In the genomic region with DNA sequence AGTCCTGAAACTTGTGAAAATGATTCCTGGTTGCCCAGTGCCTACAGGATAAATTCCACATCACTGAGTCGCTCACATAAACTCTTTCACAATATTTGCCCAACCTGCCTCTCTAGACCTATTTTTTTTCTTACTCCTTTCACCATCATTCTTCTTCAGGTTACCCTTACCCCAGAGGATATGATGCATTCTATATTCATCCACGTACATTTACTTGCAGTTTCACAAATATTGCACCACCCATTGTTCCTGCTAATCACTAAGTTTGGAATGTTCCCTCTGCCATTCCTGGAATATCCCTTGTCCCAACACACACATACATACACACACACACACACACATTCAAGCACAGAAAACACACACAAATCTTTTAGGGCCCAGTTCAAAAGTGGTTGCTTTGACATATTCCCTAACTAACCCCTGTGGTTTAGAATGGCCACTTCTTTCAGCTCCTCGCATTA, we compare ENCODE assay signal across 11 cellular contexts.
DNase-seq lines count a peak whose midpoint lies in the region; ATAC-seq, FAIRE-seq and TF ChIP-seq lines count a peak whose summit lies in the region.
"Had no signal": no experiment of that assay in that cellular context is flagged by ENCODE, and none has a peak within 500 bp of the region (broad histone marks: within the 10 kb centered on the region; RNA-seq: fewer than 3 reads in every experiment).

No MANE protein-coding gene starts in this region.

- H3K9me3 ChIP-seq in sigmoid colon (no peaks in the 10 kb centered on the region), kidney (ENCODE audit: control insufficient read depth in 1 of 2, low read length in 2 of 2) (no peaks in the 10 kb centered on the region)

- H3K27me3 ChIP-seq in sigmoid colon: no peaks in the 10 kb centered on the region

- TF ChIP-seq CTCF in sigmoid colon (IDR thresholded peaks at IDR 0.05): no peak
- no peak for TF ChIP-seq CTCF in kidney (IDR thresholded peaks at IDR 0.05; ENCODE audit: borderline replicate concordance, extremely low read depth, insufficient read depth)

- H3K36me3 ChIP-seq in sigmoid colon (no peaks in the 10 kb centered on the region), kidney (ENCODE audit: control insufficient read depth in 1 of 2, insufficient read depth in 2 of 2, low read length in 2 of 2) (no peaks in the 10 kb centered on the region)

- no peak overlapping the region for H3K4me3 ChIP-seq in sigmoid colon
- no peak overlapping the region for H3K4me3 ChIP-seq in kidney (ENCODE audit: low read length in 2 of 2)

- no peak for TF ChIP-seq POLR2A in sigmoid colon (IDR thresholded peaks at IDR 0.05)

- ATAC-seq in SK-N-SH treated with all-trans-retinoic acid at 6 μM for 48 hours: peak; percentile 25
- no peak for ATAC-seq in HG03159 (IDR thresholded peaks at IDR 0.05; ENCODE audit: unreplicated experiment)
- ATAC-seq in HG02798 (IDR thresholded peaks at IDR 0.05; ENCODE audit: poor library complexity, unreplicated experiment): no peak

- peak in 1 of 4 donors; percentile 11 for TF ChIP-seq EP300 in sigmoid colon (IDR thresholded peaks at IDR 0.05)

- WGBS in sigmoid colon, 2 donors: 78 to 80% methylated on average over 3 of the region's 3 CpGs

- DNase-seq in GM04504 (ENCODE audit: low read depth) (peak; percentile 53), fibroblast of the conjunctiva (ENCODE audit: low read depth) (peak; percentile 80), sigmoid colon (no peak), kidney (no peak)
- DNase-seq in activated effector memory CD4-positive, alpha-beta T cell treated with Interleukin-2 at 50 U/mL for 16 hours: no peak
- DNase-seq: activated CD4-positive, alpha-beta T cell treated with anti-CD3 and anti-CD28 coated beads for 4 hours; activated naive CD8-positive, alpha-beta T cell treated with anti-CD3 and anti-CD28 coated beads, Interleukin-2, amount 10 ng/mL, durations not matched to agents 7 days and 5 days; posterior cingulate gyrus had no signal

- no peak overlapping the region for H3K9ac ChIP-seq in kidney (ENCODE audit: low read length in 2 of 2)

- H3K4me1 ChIP-seq in sigmoid colon: peaks cover 0 to 43% (median 35%) of the 10 kb centered on the region in 4 donors
- H3K4me1 ChIP-seq in kidney (ENCODE audit: control insufficient read depth in 1 of 2, insufficient read depth in 1 of 2, low read depth in 1 of 2, low read length in 2 of 2): peaks cover 3 to 10% of the 10 kb centered on the region in 2 donors

- intact Hi-C loops in sigmoid colon (cut with DNase I): no loop called here
- intact Hi-C loops in kidney (cut with DNase I): no loop called here

- no peak for FAIRE-seq in kidney (lab: Jason Lieb, UNC)

- H3K27ac ChIP-seq in sigmoid colon (peak overlapping the region in 3 of 4 donors; percentile 47 to 69 (median 49)), kidney (ENCODE audit: low read depth in 2 of 2, low read length in 2 of 2) (no peak overlapping the region)

TF ChIP-seq in SK-N-SH treated with all-trans-retinoic acid at 6 μM for 48 hours, 23 proteins besides CTCF, POLR2A, EP300 and RAD21:
- TF ChIP-seq CSDC2 (CRISPR knock-in tag; IDR thresholded peaks at IDR 0.05) (0 out of 2 replicates have a peak, but pooled peaks have one; percentile 20), OSR1 (CRISPR knock-in tag; IDR thresholded peaks at IDR 0.05) (no peak)

Comparison
In these comparisons a context has a peak if more than half of its experiments do, and no peak if none do; other contexts are left out.
1. DNase-seq: peak in GM04504 (single experiment) and fibroblast of the conjunctiva (single experiment); none in sigmoid colon (single experiment), activated effector memory CD4-positive, alpha-beta T cell treated with Interleukin-2 at 50 U/mL for 16 hours (single experiment) and kidney (single experiment).
2. H3K27ac ChIP-seq: peak in sigmoid colon (3 of 4); none in kidney (0 of 2).